11 cellular contexts compared by ENCODE assay signal in genomic region chr12:56991319-56991906, GRCh38. TPM values are rescaled to one million over a fixed set of nuclear protein-coding genes. Genes with fewer than 3 reads are reported as not detected.
DNase-seq lines count a peak whose midpoint lies in the region; ATAC-seq and TF ChIP-seq lines count a peak whose summit lies in the region.
"Had no signal": no experiment of that assay in that cellular context is flagged by ENCODE, and none has a peak within 500 bp of the region (broad histone marks: within the 10 kb centered on the region; RNA-seq: fewer than 3 reads in every experiment).

No MANE protein-coding gene starts in this region.

- H3K4me1 ChIP-seq in adipocyte (ENCODE audit: control insufficient read depth, insufficient read depth, low read length): peaks cover 15% of the 10 kb centered on the region

- H3K36me3 Mint-ChIP-seq in CD4-positive, alpha-beta T cell (ENCODE audit: low read depth): peaks cover 8% of the 10 kb centered on the region

- no peak overlapping the region for H3K4me3 ChIP-seq in adipocyte (ENCODE audit: low read length)

- no peaks in the 10 kb centered on the region for H3K36me3 ChIP-seq in adipocyte (ENCODE audit: control insufficient read depth, insufficient read depth, low read length, severe bottlenecking)

- no peak overlapping the region for H3K27ac Mint-ChIP-seq in CD4-positive, alpha-beta T cell

- ATAC-seq in Right ventricle myocardium superior (ENCODE audit: poor library complexity) (peak; percentile 50), left colon (peak; percentile 59), GM18502 (IDR thresholded peaks at IDR 0.05; ENCODE audit: poor library complexity, unreplicated experiment) (no peak)
- ATAC-seq in CD4-positive, alpha-beta T cell (ENCODE audit: poor library complexity): no peak
- ATAC-seq: HCT116 had no signal

- no peaks in the 10 kb centered on the region for H3K9me3 ChIP-seq in adipocyte (ENCODE audit: control insufficient read depth, low read length)
- H3K9me3 ChIP-seq in CD4-positive, alpha-beta T cell (ENCODE audit: control insufficient read depth, low read length): no peaks in the 10 kb centered on the region

- H3K27me3 Mint-ChIP-seq in CD4-positive, alpha-beta T cell: no peaks in the 10 kb centered on the region

- peak overlapping the region; percentile 46 for H3K9ac ChIP-seq in adipocyte (ENCODE audit: low read length)

- no peak overlapping the region for H3K4me3 Mint-ChIP-seq in CD4-positive, alpha-beta T cell
- H3K4me3 Mint-ChIP-seq: CD4-positive, CD25-positive, alpha-beta regulatory T cell had no signal

- intact Hi-C loops in Right ventricle myocardium superior (cut with DNase I): no loop called here
- intact Hi-C loops in cardiac septum (cut with DNase I): no loop called here
- intact Hi-C loops in left colon (cut with DNase I, micrococcal nuclease): no loop called here
- intact Hi-C loops in CD4-positive, alpha-beta T cell (cut with DNase I, micrococcal nuclease): no loop called here

- no peaks in the 10 kb centered on the region for H3K9me3 Mint-ChIP-seq in CD4-positive, alpha-beta T cell

- no peak overlapping the region for H3K27ac ChIP-seq in CD4-positive, alpha-beta T cell (ENCODE audit: low read depth, low read length)

- peaks cover 14% of the 10 kb centered on the region for H3K4me1 Mint-ChIP-seq in CD4-positive, alpha-beta T cell (ENCODE audit: low read depth)

- H3K27me3 ChIP-seq in adipocyte (replicated peaks; ENCODE audit: control insufficient read depth, insufficient read depth, low read length): no peaks in the 10 kb centered on the region
- no peaks in the 10 kb centered on the region for H3K27me3 ChIP-seq in CD4-positive, alpha-beta T cell (ENCODE audit: control insufficient read depth, insufficient read depth, low read length)

- POLR2A ChIA-PET in CD4-positive, alpha-beta T cell (lab: Charles Lee): no interaction called here

- TF ChIP-seq CTCF in CD4-positive, alpha-beta T cell (IDR thresholded peaks at IDR 0.05): no peak

- DNase-seq in Right ventricle myocardium superior (peak; percentile 75), cardiac septum (ENCODE audit: low spot score) (no peak), adipocyte (ENCODE audit: low read depth) (no peak), left colon (peak; percentile 36 to 56), NCI-H510A (lab: John Stamatoyannopoulos, UW) (no peak), NCI-H128 (lab: John Stamatoyannopoulos, UW; ENCODE audit: unreplicated experiment) (no peak)
- DNase-seq in CD4-positive, alpha-beta T cell: no peak
- DNase-seq: CD4-positive, CD25-positive, alpha-beta regulatory T cell; NCI-H526 had no signal

- CTCF ChIA-PET in CD4-positive, alpha-beta T cell (lab: Charles Lee): no interaction called here

RNA-seq across cellular contexts. Expression of gene ZBTB39, which starts 14.9 kb away (rescaled TPM):
- 3.0 TPM for total RNA-seq in Right ventricle myocardium superior
- 3.5 TPM for total RNA-seq in cardiac septum
- 1 to 10 TPM; 3.2 to 4.5 TPM for total RNA-seq in left colon
- 1 to 10 TPM; 6.9 to 8.0 TPM for total RNA-seq in CD4-positive, alpha-beta T cell

RNA-seq across cellular contexts. Expression of gene TAC3, which starts 24.9 kb away (rescaled TPM):
- total RNA-seq in Right ventricle myocardium superior: not detected
- not detected for total RNA-seq in cardiac septum
- total RNA-seq in left colon: 1 to 10 TPM; 1.4 to 2.8 TPM
- not detected for total RNA-seq in CD4-positive, alpha-beta T cell
- total RNA-seq: CD4-positive, CD25-positive, alpha-beta regulatory T cell had no signal

RNA-seq across cellular contexts. Expression of gene RDH16, which starts 34.0 kb away (rescaled TPM):
- total RNA-seq in Right ventricle myocardium superior: 0.24 TPM
- 0.22 TPM for total RNA-seq in cardiac septum
- under 1 TPM; 0.18 to 0.28 TPM for total RNA-seq in left colon
- under 1 TPM; 0.30 to 0.34 TPM for total RNA-seq in CD4-positive, alpha-beta T cell

RNA-seq across cellular contexts. Expression of gene SDR9C7, which starts 57.2 kb away (rescaled TPM):
- total RNA-seq in Right ventricle myocardium superior: not detected
- total RNA-seq in cardiac septum: 0.27 TPM
- total RNA-seq in left colon: not detected
- total RNA-seq in CD4-positive, alpha-beta T cell: not detected
- total RNA-seq: CD4-positive, CD25-positive, alpha-beta regulatory T cell had no signal

RNA-seq across cellular contexts. Expression of gene MYO1A, which starts 58.5 kb away (rescaled TPM):
- total RNA-seq in Right ventricle myocardium superior (0.08 TPM), cardiac septum (0.11 TPM), left colon (100 to 1,000 TPM; 281 to 296 TPM)
- 1 to 10 TPM; 1.0 to 1.1 TPM for total RNA-seq in CD4-positive, alpha-beta T cell

Comparison
In these comparisons a context has a peak if more than half of its experiments do, and no peak if none do; other contexts are left out.
1. DNase-seq: peak in Right ventricle myocardium superior (single experiment) and left colon (2 of 2); none in cardiac septum (single experiment), adipocyte (single experiment), NCI-H510A (single experiment), CD4-positive, alpha-beta T cell (0 of 10) and NCI-H128 (single experiment).
2. ATAC-seq: peak in Right ventricle myocardium superior (single experiment) and left colon (single experiment); none in CD4-positive, alpha-beta T cell (single experiment) and GM18502 (single experiment).